8 cellular contexts compared by ENCODE assay signal in genomic region chr9:35844628-35845301, GRCh38. TPM values are rescaled to one million over a fixed set of nuclear protein-coding genes. Genes with fewer than 3 reads are reported as not detected.
DNase-seq lines count a peak whose midpoint lies in the region; ATAC-seq, FAIRE-seq and TF ChIP-seq lines count a peak whose summit lies in the region.

No MANE protein-coding gene starts in this region.

- no peak overlapping the region for H2AFZ ChIP-seq in neural progenitor cell (replicated peaks)

- no peak for TF ChIP-seq CTCF in neural progenitor cell (IDR thresholded peaks at IDR 0.05)

- DNase-seq in Right ventricle myocardium inferior (ENCODE audit: missing footprints) (no peak), cardiac septum (ENCODE audit: low spot score) (no peak), RPMI7951 (ENCODE audit: low read depth) (peak; percentile 92), SK-N-DZ (ENCODE audit: low spot score) (no peak), neural progenitor cell (ENCODE audit: low spot score) (no peak)
- DNase-seq in activated naive CD8-positive, alpha-beta T cell treated with anti-CD3 and anti-CD28 coated beads for 36 hours = no peak

- no peaks in the 10 kb centered on the region for H3K27me3 Mint-ChIP-seq in activated naive CD8-positive, alpha-beta T cell treated with anti-CD3 and anti-CD28 coated beads for 36 hours
- H3K27me3 Mint-ChIP-seq in neural progenitor cell (ENCODE audit: insufficient read depth, low read depth) = peaks cover 8% of the 10 kb centered on the region

- no peaks in the 10 kb centered on the region for H3F3A ChIP-seq in neural progenitor cell (ENCODE audit: low read depth)

- H3K36me3 ChIP-seq in mucosa of rectum (ENCODE audit: control insufficient read depth in 2 of 2, insufficient read depth in 2 of 2, low read length in 2 of 2) (peaks cover 9 to 10% of the 10 kb centered on the region in 2 donors), neural progenitor cell (no peaks in the 10 kb centered on the region)

- H3K27ac Mint-ChIP-seq in activated naive CD8-positive, alpha-beta T cell treated with anti-CD3 and anti-CD28 coated beads for 36 hours = no peak overlapping the region
- H3K27ac Mint-ChIP-seq in neural progenitor cell = no peak overlapping the region

- H3K4me1 Mint-ChIP-seq in activated naive CD8-positive, alpha-beta T cell treated with anti-CD3 and anti-CD28 coated beads for 36 hours = peaks cover 28% of the 10 kb centered on the region
- peaks cover 6% of the 10 kb centered on the region for H3K4me1 Mint-ChIP-seq in neural progenitor cell

- ATAC-seq in Right ventricle myocardium inferior = peak; percentile 74

- FAIRE-seq in endometrium (lab: Jason Lieb, UNC) = peak; percentile 48

- no peak overlapping the region for H3K4me2 ChIP-seq in neural progenitor cell

- no peaks in the 10 kb centered on the region for H3K36me3 Mint-ChIP-seq in activated naive CD8-positive, alpha-beta T cell treated with anti-CD3 and anti-CD28 coated beads for 36 hours
- H3K36me3 Mint-ChIP-seq in neural progenitor cell = peaks cover 31% of the 10 kb centered on the region

- H3K9ac ChIP-seq in mucosa of rectum (ENCODE audit: low read depth in 1 of 2, low read length in 2 of 2) (no peak overlapping the region), neural progenitor cell (no peak overlapping the region)

- peak overlapping the region; percentile 7 to 51 for H3K27ac ChIP-seq in mucosa of rectum (ENCODE audit: low read depth in 2 of 2, low read length in 2 of 2)
- no peak overlapping the region for H3K27ac ChIP-seq in neural progenitor cell

- H3K4me3 Mint-ChIP-seq in activated naive CD8-positive, alpha-beta T cell treated with anti-CD3 and anti-CD28 coated beads for 36 hours = no peak overlapping the region
- no peak overlapping the region for H3K4me3 Mint-ChIP-seq in neural progenitor cell

- intact Hi-C loops in Right ventricle myocardium inferior (cut with DNase I) (no loop called here), cardiac septum (cut with DNase I) (no loop called here)

- H3K27me3 ChIP-seq in mucosa of rectum (ENCODE audit: control insufficient read depth in 2 of 2, insufficient read depth in 2 of 2, low read length in 2 of 2) = no peaks in the 10 kb centered on the region
- peaks cover 32% of the 10 kb centered on the region for H3K27me3 ChIP-seq in neural progenitor cell

- no peaks in the 10 kb centered on the region for H3K79me2 ChIP-seq in neural progenitor cell (ENCODE audit: low read depth)

- H3K9me3 ChIP-seq in mucosa of rectum (ENCODE audit: control insufficient read depth in 2 of 2, low read length in 2 of 2) = no peaks in the 10 kb centered on the region
- H3K9me3 ChIP-seq in neural progenitor cell (ENCODE audit: low read depth) = no peaks in the 10 kb centered on the region

- peaks cover 2 to 12% of the 10 kb centered on the region in 2 donors for H3K4me1 ChIP-seq in mucosa of rectum (ENCODE audit: control insufficient read depth in 2 of 2, insufficient read depth in 2 of 2, low read length in 2 of 2)
- H3K4me1 ChIP-seq in neural progenitor cell = peaks cover 4% of the 10 kb centered on the region

- H3K4me3 ChIP-seq in mucosa of rectum (ENCODE audit: low read length in 2 of 2) (no peak overlapping the region), neural progenitor cell (no peak overlapping the region)

- no peaks in the 10 kb centered on the region for H3K9me3 Mint-ChIP-seq in activated naive CD8-positive, alpha-beta T cell treated with anti-CD3 and anti-CD28 coated beads for 36 hours
- no peaks in the 10 kb centered on the region for H3K9me3 Mint-ChIP-seq in neural progenitor cell

- peaks cover 14% of the 10 kb centered on the region for H4K20me1 ChIP-seq in neural progenitor cell (ENCODE audit: low read depth)

RNA-seq across cellular contexts. Expression of gene TMEM8B, which starts 15.7 kb away (rescaled TPM):
- total RNA-seq in Right ventricle myocardium inferior (13.8 TPM), cardiac septum (22.0 TPM), neural progenitor cell (ENCODE audit: low replicate concordance) (4.8 and 11.2 TPM in 2 replicates)
- total RNA-seq in RPMI7951 (2014; rRNA removed; shearing (Covaris generic)) = 1.4 and 1.9 TPM in 2 replicates
- 6.5 and 6.6 TPM in 2 replicates for polyA plus RNA-seq in SK-N-DZ (2014; cell fraction: cytosol; rRNA removed)
- polyA plus RNA-seq in SK-N-DZ (2014; cell fraction: nucleus; rRNA removed) = 5.8 and 13.1 TPM in 2 replicates
- total RNA-seq in activated naive CD8-positive, alpha-beta T cell treated with anti-CD3 and anti-CD28 coated beads for 36 hours = 1 to 10 TPM; 2.8 to 3.1 TPM

RNA-seq across cellular contexts. Expression of gene FAM221B, which starts 16.2 kb away (rescaled TPM):
- not detected for total RNA-seq in Right ventricle myocardium inferior
- not detected for total RNA-seq in cardiac septum
- total RNA-seq in RPMI7951 (2014; rRNA removed; shearing (Covaris generic)) = not detected in 2 replicates
- not detected in 2 replicates for polyA plus RNA-seq in SK-N-DZ (2014; cell fraction: cytosol; rRNA removed)
- polyA plus RNA-seq in SK-N-DZ (2014; cell fraction: nucleus; rRNA removed) = not detected in 2 replicates
- not detected for total RNA-seq in activated naive CD8-positive, alpha-beta T cell treated with anti-CD3 and anti-CD28 coated beads for 36 hours
- not detected in 2 replicates for total RNA-seq in neural progenitor cell (ENCODE audit: low replicate concordance)

RNA-seq across cellular contexts. Expression of gene OR13J1, which starts 25.4 kb away (rescaled TPM):
- not detected for total RNA-seq in Right ventricle myocardium inferior
- not detected for total RNA-seq in cardiac septum
- not detected in 2 replicates for total RNA-seq in RPMI7951 (2014; rRNA removed; shearing (Covaris generic))
- not detected in 2 replicates for polyA plus RNA-seq in SK-N-DZ (2014; cell fraction: cytosol; rRNA removed)
- polyA plus RNA-seq in SK-N-DZ (2014; cell fraction: nucleus; rRNA removed) = not detected in 2 replicates
- not detected for total RNA-seq in activated naive CD8-positive, alpha-beta T cell treated with anti-CD3 and anti-CD28 coated beads for 36 hours
- not detected in 2 replicates for total RNA-seq in neural progenitor cell (ENCODE audit: low replicate concordance)

RNA-seq across cellular contexts. Expression of gene HINT2, which starts 29.9 kb away (rescaled TPM):
- 72.7 TPM for total RNA-seq in Right ventricle myocardium inferior
- total RNA-seq in cardiac septum = 57.6 TPM
- 57.7 and 63.2 TPM in 2 replicates for total RNA-seq in RPMI7951 (2014; rRNA removed; shearing (Covaris generic))
- 57.2 and 92.8 TPM in 2 replicates for polyA plus RNA-seq in SK-N-DZ (2014; cell fraction: cytosol; rRNA removed)
- polyA plus RNA-seq in SK-N-DZ (2014; cell fraction: nucleus; rRNA removed) = 76.5 and 100 TPM in 2 replicates
- 10 to 100 TPM; 65.0 to 70.1 TPM for total RNA-seq in activated naive CD8-positive, alpha-beta T cell treated with anti-CD3 and anti-CD28 coated beads for 36 hours
- 21.8 and 35.9 TPM in 2 replicates for total RNA-seq in neural progenitor cell (ENCODE audit: low replicate concordance)

RNA-seq across cellular contexts. Expression of gene SPAG8, which starts 32.7 kb away (rescaled TPM):
- 2.1 TPM for total RNA-seq in Right ventricle myocardium inferior
- 3.5 TPM for total RNA-seq in cardiac septum
- 1.7 and 1.8 TPM in 2 replicates for total RNA-seq in RPMI7951 (2014; rRNA removed; shearing (Covaris generic))
- 1.1 TPM in 1 of 2 replicates, not detected in the other for polyA plus RNA-seq in SK-N-DZ (2014; cell fraction: cytosol; rRNA removed)
- 2.2 and 4.1 TPM in 2 replicates for polyA plus RNA-seq in SK-N-DZ (2014; cell fraction: nucleus; rRNA removed)
- total RNA-seq in activated naive CD8-positive, alpha-beta T cell treated with anti-CD3 and anti-CD28 coated beads for 36 hours = 1 to 10 TPM in 1 of 2 experiments, under 1 TPM in 1; 0.68 to 1.0 TPM
- total RNA-seq in neural progenitor cell (ENCODE audit: low replicate concordance) = 1.3 and 1.6 TPM in 2 replicates
